ENCODE assay signal across 18 cellular contexts in genomic region chr1:2303781-2304180, GRCh38.
DNase-seq lines count a peak whose midpoint lies in the region; ATAC-seq, FAIRE-seq and TF ChIP-seq lines count a peak whose summit lies in the region.
"Had no signal": no experiment of that assay in that cellular context is flagged by ENCODE, and none has a peak within 500 bp of the region (broad histone marks: within the 10 kb centered on the region; RNA-seq: fewer than 3 reads in every experiment).

No MANE protein-coding gene starts in this region.

- H3K79me2 ChIP-seq in mammary epithelial cell (ENCODE audit: insufficient read depth, low read length): peaks cover 55% of the 10 kb centered on the region

- H3K9me3 Mint-ChIP-seq in activated B cell treated with CpG ODN at 0.5 μM for 24 hours (no peaks in the 10 kb centered on the region), T-cell (no peaks in the 10 kb centered on the region), Caco-2 (ENCODE audit: unreplicated experiment) (no peaks in the 10 kb centered on the region)

- H3K4me2 ChIP-seq in mammary epithelial cell (ENCODE audit: insufficient read depth, low read depth, low read length): no peak overlapping the region

- H3K4me1 ChIP-seq in breast epithelium (peaks cover 8 to 11% of the 10 kb centered on the region in 2 donors), mammary epithelial cell (ENCODE audit: insufficient read depth, low read length) (peaks cover 28% of the 10 kb centered on the region), esophagus muscularis mucosa (peaks cover 47 to 78% (median 69%) of the 10 kb centered on the region in 4 donors), sigmoid colon (peaks cover 0 to 79% (median 64%) of the 10 kb centered on the region in 4 donors), Caco-2 (no peaks in the 10 kb centered on the region)
- H3K4me1 ChIP-seq: BE2C had no signal

- no peak overlapping the region for H2AFZ ChIP-seq in mammary epithelial cell (ENCODE audit: low read depth, low read length)

- POLR2A ChIA-PET in activated B cell treated with CpG ODN at 0.5 μM for 24 hours (lab: Charles Lee) (interaction anchor here (6.5 kb wide), 1 partner anchor 9 kb away, joined by 100 read pairs; no protein-coding TSS in a partner anchor), T-cell (lab: Charles Lee) (no interaction called here), Caco-2 (lab: Charles Lee) (no interaction called here)

- TF ChIP-seq POLR2A in breast epithelium (IDR thresholded peaks at IDR 0.05): no peak
- TF ChIP-seq POLR2A in esophagus muscularis mucosa (IDR thresholded peaks at IDR 0.05; ENCODE audit: low read depth): no peak
- TF ChIP-seq POLR2A in sigmoid colon (IDR thresholded peaks at IDR 0.05): no peak

- no peak for DNase-seq in breast epithelium (ENCODE audit: low spot score in 2 of 2)
- no peak for DNase-seq in mammary epithelial cell
- DNase-seq in activated B cell treated with CpG ODN at 0.5 μM for 24 hours: no peak
- DNase-seq in esophagus muscularis mucosa (ENCODE audit: extremely low spot score): no peak
- no peak for DNase-seq in sigmoid colon
- DNase-seq in T-cell: no peak
- DNase-seq in Caco-2: no peak
- DNase-seq in frontal cortex (ENCODE audit: low spot score in 2 of 2): no peak
- DNase-seq: 8988T; BE2C; EL; NCI-H1417; NCI-H187 treated with DMSO at 0.1 percent for 48 hours; NK-92 treated with Interleukin-12 subunit alpha and Interleukin-12 subunit beta, amount 100 ng/mL, for 24 hours; SHP77 treated with DMSO at 0.1 percent for 48 hours had no signal

- peak overlapping the region; percentile 25 to 52 for H3K27ac ChIP-seq in breast epithelium
- no peak overlapping the region for H3K27ac ChIP-seq in mammary epithelial cell (ENCODE audit: insufficient read depth, low read depth, low read length)
- peak overlapping the region; percentile 56 to 84 (median 74) for H3K27ac ChIP-seq in esophagus muscularis mucosa (replicated peaks in 1 of 4)
- H3K27ac ChIP-seq in sigmoid colon: peak overlapping the region in 3 of 4 donors; percentile 68 to 76 (median 74)
- H3K27ac ChIP-seq: HL-60 had no signal

- H3K4me3 ChIP-seq in breast epithelium (no peak overlapping the region), mammary epithelial cell (replicated peaks in 1 of 3; ENCODE audit: insufficient read depth in 1 of 3, low read depth in 2 of 3, low read length in 3 of 3) (no peak overlapping the region), esophagus muscularis mucosa (no peak overlapping the region), sigmoid colon (no peak overlapping the region), Caco-2 (ENCODE audit: low read depth, low read length) (no peak overlapping the region)

- TF ChIP-seq EP300 in esophagus muscularis mucosa (IDR thresholded peaks at IDR 0.05) (no peak), sigmoid colon (IDR thresholded peaks at IDR 0.05) (no peak)

- H3K4me3 Mint-ChIP-seq in activated B cell treated with CpG ODN at 0.5 μM for 24 hours: no peak overlapping the region
- H3K4me3 Mint-ChIP-seq in T-cell: no peak overlapping the region
- H3K4me3 Mint-ChIP-seq in Caco-2 (ENCODE audit: unreplicated experiment): no peak overlapping the region

- WGBS in mammary epithelial cell (ENCODE audit: low coverage, missing lambda C conversion rate): 88% methylated on average over 18 of the region's 26 CpGs
- 81% methylated on average over 9 of the region's 26 CpGs for WGBS in esophagus muscularis mucosa
- 95 to 97% methylated on average over 26 of the region's 26 CpGs for WGBS in sigmoid colon, 2 donors

- CTCF ChIA-PET in mammary epithelial cell (lab: Charles Lee; ENCODE audit: low non-redundant PET) (no interaction called here), activated B cell treated with CpG ODN at 0.5 μM for 24 hours (lab: Charles Lee) (interaction anchor here (1.1 to 1.3 kb wide), 2 partner anchors 8 to 75 kb away, joined by 3 to 5 read pairs; no protein-coding TSS in a partner anchor), T-cell (lab: Charles Lee) (no interaction called here), Caco-2 (lab: Charles Lee) (no interaction called here)

- H3K36me3 ChIP-seq in breast epithelium: peaks cover 12% of the 10 kb centered on the region
- peaks cover 2% of the 10 kb centered on the region for H3K36me3 ChIP-seq in mammary epithelial cell (ENCODE audit: insufficient read depth, low read length)
- peaks cover 39 to 62% (median 60%) of the 10 kb centered on the region in 4 donors for H3K36me3 ChIP-seq in esophagus muscularis mucosa
- H3K36me3 ChIP-seq in sigmoid colon: peaks cover 10 to 52% (median 38%) of the 10 kb centered on the region in 4 donors
- no peaks in the 10 kb centered on the region for H3K36me3 ChIP-seq in Caco-2 (ENCODE audit: control insufficient read depth, insufficient read depth, low read length)
- H3K36me3 ChIP-seq: BE2C had no signal

- H3K36me3 Mint-ChIP-seq in activated B cell treated with CpG ODN at 0.5 μM for 24 hours (ENCODE audit: low read depth) (peaks cover 46% of the 10 kb centered on the region), T-cell (peaks cover 40% of the 10 kb centered on the region), Caco-2 (ENCODE audit: insufficient read depth, unreplicated experiment) (peaks cover 43% of the 10 kb centered on the region)

- H3K27ac Mint-ChIP-seq in activated B cell treated with CpG ODN at 0.5 μM for 24 hours (peak overlapping the region; percentile 41), T-cell (no peak overlapping the region), Caco-2 (ENCODE audit: unreplicated experiment) (no peak overlapping the region)

- in situ Hi-C loops in mammary epithelial cell (cut with MboI; ENCODE audit: low sequenced_read_pairs in 2 of 2): no loop called here

- no peaks in the 10 kb centered on the region for H3K27me3 ChIP-seq in breast epithelium
- H3K27me3 ChIP-seq in mammary epithelial cell (ENCODE audit: insufficient read depth, low read length): no peaks in the 10 kb centered on the region
- H3K27me3 ChIP-seq in esophagus muscularis mucosa: no peaks in the 10 kb centered on the region
- H3K27me3 ChIP-seq in sigmoid colon: no peaks in the 10 kb centered on the region
- H3K27me3 ChIP-seq in Caco-2 (replicated peaks; ENCODE audit: control insufficient read depth, insufficient read depth, low read length): no peaks in the 10 kb centered on the region
- H3K27me3 ChIP-seq: BE2C had no signal

- H3K4me1 Mint-ChIP-seq in activated B cell treated with CpG ODN at 0.5 μM for 24 hours (peaks cover 47% of the 10 kb centered on the region), T-cell (peaks cover 32 to 43% (median 33%) of the 10 kb centered on the region in 3 donors), Caco-2 (ENCODE audit: low read depth, unreplicated experiment) (no peaks in the 10 kb centered on the region)

- ATAC-seq in activated B cell treated with CpG ODN at 0.5 μM for 24 hours (ENCODE audit: low read depth): no peak
- ATAC-seq in T-cell (replicated peaks in 1 of 4): no peak

- no peak for FAIRE-seq in frontal cortex (lab: Jason Lieb, UNC)
- FAIRE-seq: H54, HTR-8/SVneo had no signal

- H3K9ac ChIP-seq in mammary epithelial cell (ENCODE audit: insufficient read depth, low read length): no peak overlapping the region

- no peaks in the 10 kb centered on the region for H3K27me3 Mint-ChIP-seq in activated B cell treated with CpG ODN at 0.5 μM for 24 hours
- no peaks in the 10 kb centered on the region for H3K27me3 Mint-ChIP-seq in T-cell
- H3K27me3 Mint-ChIP-seq in Caco-2 (ENCODE audit: insufficient read depth, unreplicated experiment): no peaks in the 10 kb centered on the region

- dilution Hi-C loops in mammary epithelial cell (cut with HindIII; ENCODE audit: low sequenced_read_pairs): loop anchor here (5.0 kb wide), 5 partner anchors 36 to 99 kb away; no protein-coding TSS in a partner anchor

- no peaks in the 10 kb centered on the region for H4K20me1 ChIP-seq in mammary epithelial cell (ENCODE audit: insufficient read depth, low read length)

- TF ChIP-seq CTCF in breast epithelium (IDR thresholded peaks at IDR 0.05): no peak
- no peak for TF ChIP-seq CTCF in mammary epithelial cell (conservative IDR thresholded peaks at IDR 0.05 in 1 of 2, IDR thresholded peaks at IDR 0.05 in 1 of 2; ENCODE audit: extremely low read depth in 1 of 2, insufficient read depth in 1 of 2, low read depth in 1 of 2, low read length in 2 of 2)
- no peak for TF ChIP-seq CTCF in activated B cell treated with CpG ODN at 0.5 μM for 24 hours (IDR thresholded peaks at IDR 0.05)
- TF ChIP-seq CTCF in esophagus muscularis mucosa (IDR thresholded peaks at IDR 0.05): no peak
- TF ChIP-seq CTCF in sigmoid colon (IDR thresholded peaks at IDR 0.05): no peak
- TF ChIP-seq CTCF in Caco-2 (IDR thresholded peaks at IDR 0.05; ENCODE audit: insufficient read depth in 1 of 2, low read depth in 1 of 2, low read length in 1 of 2, severe bottlenecking in 1 of 2, unreplicated experiment in 1 of 2): no peak

- H3K9me3 ChIP-seq in breast epithelium: no peaks in the 10 kb centered on the region
- no peaks in the 10 kb centered on the region for H3K9me3 ChIP-seq in mammary epithelial cell (replicated peaks; ENCODE audit: insufficient read depth, low read length)
- H3K9me3 ChIP-seq in esophagus muscularis mucosa: no peaks in the 10 kb centered on the region
- no peaks in the 10 kb centered on the region for H3K9me3 ChIP-seq in sigmoid colon
- no peaks in the 10 kb centered on the region for H3K9me3 ChIP-seq in Caco-2
- H3K9me3 ChIP-seq: BE2C had no signal

- BruUV-seq in mammary epithelial cell (replicated peaks; lab: Mats Ljungman, UMichigan) (no TSS peak), Caco-2 (replicated peaks; lab: Mats Ljungman, UMichigan) (no TSS peak)

- intact Hi-C loops in breast epithelium (cut with DNase I; ENCODE audit: low total_unique reads) (no loop called here), mammary epithelial cell (cut with micrococcal nuclease) (no loop called here), activated B cell treated with CpG ODN at 0.5 μM for 24 hours (cut with micrococcal nuclease) (no loop called here), esophagus muscularis mucosa (cut with DNase I) (no loop called here), sigmoid colon (cut with DNase I) (no loop called here), Caco-2 (cut with micrococcal nuclease; ENCODE audit: unreplicated experiment) (no loop called here)
